Comparison of ENCODE assay signal across 2 cellular contexts in the genomic region with DNA sequence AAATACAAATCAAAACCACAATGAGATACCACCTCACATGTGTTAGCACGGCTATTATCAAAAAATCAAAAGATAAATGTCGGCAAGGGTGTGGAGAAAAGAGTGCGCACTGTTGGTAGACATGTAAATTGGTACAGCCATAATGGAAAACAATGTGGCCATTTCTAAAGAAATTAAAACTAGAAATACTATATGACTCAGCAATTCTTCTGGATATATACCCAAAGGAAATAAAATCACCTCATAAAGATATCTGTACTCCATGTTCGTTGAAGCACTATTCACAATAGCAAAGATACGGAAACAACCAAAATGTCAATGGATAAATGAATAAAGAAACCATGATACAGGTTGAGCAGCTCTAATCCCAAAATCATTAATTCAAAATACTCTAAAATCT.
TF ChIP-seq lines count a peak whose summit lies in the region.

No MANE protein-coding gene starts in this region.

TF ChIP-seq in HepG2, 621 proteins besides CTCF, POLR2A, EP300 and RAD21:
- TF ChIP-seq MED8 (CRISPR knock-in tag; IDR thresholded peaks at IDR 0.05; ENCODE audit: insufficient replicate concordance) (no peak), MAFF (IDR thresholded peaks at IDR 0.05; ENCODE audit: low read depth, low read length) (0 out of 2 replicates have a peak, but pooled peaks have one; percentile 27), MAFK (conservative IDR thresholded peaks at IDR 0.05 in 1 of 2, IDR thresholded peaks at IDR 0.05 in 1 of 2; ENCODE audit: low read length in 2 of 2) (peak; percentile 56 to 78), RFXANK (CRISPR knock-in tag; IDR thresholded peaks at IDR 0.05) (no peak), ZNF350 (CRISPR knock-in tag; IDR thresholded peaks at IDR 0.05; ENCODE audit: borderline replicate concordance, low read depth) (no peak), SRSF1 (optimal IDR thresholded peaks at IDR 0.05; ENCODE audit: low read depth, low read length) (no peak), NFE2L2 (IDR thresholded peaks at IDR 0.05; ENCODE audit: low read length) (peak; percentile 68), RAD51 (IDR thresholded peaks at IDR 0.05; ENCODE audit: borderline replicate concordance) (no peak)
- TF ChIP-seq, protein P1, sequence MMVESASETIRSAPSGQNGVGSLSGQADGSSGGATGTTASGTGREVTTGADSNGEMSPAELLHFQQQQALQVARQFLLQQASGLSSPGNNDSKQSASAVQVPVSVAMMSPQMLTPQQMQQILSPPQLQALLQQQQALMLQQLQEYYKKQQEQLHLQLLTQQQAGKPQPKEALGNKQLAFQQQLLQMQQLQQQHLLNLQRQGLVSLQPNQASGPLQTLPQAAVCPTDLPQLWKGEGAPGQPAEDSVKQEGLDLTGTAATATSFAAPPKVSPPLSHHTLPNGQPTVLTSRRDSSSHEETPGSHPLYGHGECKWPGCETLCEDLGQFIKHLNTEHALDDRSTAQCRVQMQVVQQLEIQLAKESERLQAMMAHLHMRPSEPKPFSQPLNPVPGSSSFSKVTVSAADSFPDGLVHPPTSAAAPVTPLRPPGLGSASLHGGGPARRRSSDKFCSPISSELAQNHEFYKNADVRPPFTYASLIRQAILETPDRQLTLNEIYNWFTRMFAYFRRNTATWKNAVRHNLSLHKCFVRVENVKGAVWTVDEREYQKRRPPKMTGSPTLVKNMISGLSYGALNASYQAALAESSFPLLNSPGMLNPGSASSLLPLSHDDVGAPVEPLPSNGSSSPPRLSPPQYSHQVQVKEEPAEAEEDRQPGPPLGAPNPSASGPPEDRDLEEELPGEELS (CRISPR knock-in tag; IDR thresholded peaks at IDR 0.05) = no peak

TF ChIP-seq in IMR-90, 13 proteins besides CTCF, POLR2A, EP300 and RAD21:
- TF ChIP-seq NFE2L2 (IDR thresholded peaks at IDR 0.05; ENCODE audit: low read depth, low read length) (peak; percentile 84), RFX5 (IDR thresholded peaks at IDR 0.05; ENCODE audit: low read depth, low read length) (no peak), MAFK (IDR thresholded peaks at IDR 0.05; ENCODE audit: low read depth, low read length) (peak; percentile 70)
